17 cellular contexts compared by ENCODE assay signal in genomic region chr10:19046709-19047108, GRCh38. TPM values are rescaled to one million over a fixed set of nuclear protein-coding genes. Genes with fewer than 3 reads are reported as not detected.
DNase-seq lines count a peak whose midpoint lies in the region; ATAC-seq, FAIRE-seq and TF ChIP-seq lines count a peak whose summit lies in the region.
"Had no signal": no experiment of that assay in that cellular context is flagged by ENCODE, and none has a peak within 500 bp of the region (broad histone marks: within the 10 kb centered on the region; RNA-seq: fewer than 3 reads in every experiment).

No MANE protein-coding gene starts in this region.

- H3K9ac ChIP-seq in H1 (replicated peaks in 1 of 4; ENCODE audit: extremely low read depth in 1 of 4, low read depth in 3 of 4, low read length in 3 of 4) (no peak overlapping the region), colonic mucosa (ENCODE audit: low read depth in 2 of 2, low read length in 2 of 2) (no peak overlapping the region)
- H3K9ac ChIP-seq: BLaER1 treated with 17β-estradiol and CSF1 and Interleukin-3, amounts not matched to agents 10 nM and 100 nM had no signal

- H3K23me2 ChIP-seq in H1 (ENCODE audit: low read depth, low read length): no peaks in the 10 kb centered on the region; the same call in 1 of the 2 replicates

- H3K4me3 ChIP-seq in GM23338: no peak overlapping the region
- no peak overlapping the region for H3K4me3 ChIP-seq in H1 (ENCODE audit: extremely low read depth in 1 of 4, insufficient read depth in 2 of 4, low read depth in 3 of 4, low read length in 4 of 4)
- peak overlapping the region in 1 of 2 donors; percentile 52 for H3K4me3 ChIP-seq in muscle layer of duodenum (ENCODE audit: low read depth in 1 of 2, low read length in 2 of 2)
- H3K4me3 ChIP-seq in colonic mucosa: no peak overlapping the region
- H3K4me3 ChIP-seq: BLaER1 treated with 17β-estradiol and CSF1 and Interleukin-3, amounts not matched to agents 10 nM and 100 nM had no signal

- H3K4me3 Mint-ChIP-seq in GM23338: no peak overlapping the region
- H3K4me3 Mint-ChIP-seq: CD4-positive, CD25-positive, alpha-beta regulatory T cell had no signal

- H3K27ac ChIP-seq in GM23338 (ENCODE audit: low read depth) (no peak overlapping the region), H1 (ENCODE audit: low read depth, low read length) (no peak overlapping the region), muscle layer of duodenum (ENCODE audit: low read length) (peak overlapping the region; percentile 46), colonic mucosa (no peak overlapping the region)
- H3K27ac ChIP-seq: BLaER1 treated with 17β-estradiol and CSF1 and Interleukin-3, amounts not matched to agents 10 nM and 100 nM had no signal

- H2AK5ac ChIP-seq in H1 (ENCODE audit: low read depth, low read length): no peak overlapping the region

- no peak for FAIRE-seq in H1 (lab: Jason Lieb, UNC)
- FAIRE-seq: GM12892 had no signal

- H4K5ac ChIP-seq in H1 (ENCODE audit: insufficient read length, low read depth, low read length): no peak overlapping the region

- no peak overlapping the region for H3K56ac ChIP-seq in H1 (replicated peaks; ENCODE audit: insufficient read length, low read depth, low read length)

- H3K27me3 ChIP-seq in GM23338 (ENCODE audit: insufficient read depth): no peaks in the 10 kb centered on the region
- no peaks in the 10 kb centered on the region for H3K27me3 ChIP-seq in H1 (replicated peaks in 1 of 4; ENCODE audit: control insufficient read depth in 3 of 4, extremely low read depth in 1 of 4, insufficient read depth in 3 of 4, low read length in 3 of 4)
- no peaks in the 10 kb centered on the region for H3K27me3 ChIP-seq in muscle layer of duodenum (ENCODE audit: low read depth, low read length)
- no peaks in the 10 kb centered on the region for H3K27me3 ChIP-seq in colonic mucosa
- H3K27me3 ChIP-seq: BLaER1 treated with 17β-estradiol and CSF1 and Interleukin-3, amounts not matched to agents 10 nM and 100 nM had no signal

- TF ChIP-seq POLR2A in H1 (IDR thresholded peaks at IDR 0.05; ENCODE audit: control extremely low read depth in 1 of 2, low read depth in 2 of 2, low read length in 2 of 2): no peak

- CTCF ChIA-PET in H1 (lab: Charles Lee; ENCODE audit: partially characterized antibody): no interaction called here

- H3K18ac ChIP-seq in H1 (ENCODE audit: extremely low read depth, low read length): no peak overlapping the region

- H3K4me2 ChIP-seq in GM23338: no peak overlapping the region
- H3K4me2 ChIP-seq in H1 (ENCODE audit: insufficient read depth in 1 of 2, low read depth in 2 of 2, low read length in 2 of 2): no peak overlapping the region
- H3K4me2 ChIP-seq: BLaER1 treated with 17β-estradiol and CSF1 and Interleukin-3, amounts not matched to agents 10 nM and 100 nM had no signal

- POLR2A ChIA-PET in H1 (lab: Charles Lee; ENCODE audit: partially characterized antibody): no interaction called here

- no peak overlapping the region for H4K91ac ChIP-seq in H1 (replicated peaks; ENCODE audit: insufficient read length, low read length)

- intact Hi-C loops in colonic mucosa (cut with DNase I): no loop called here

- TF ChIP-seq CTCF in GM23338 (conservative IDR thresholded peaks at IDR 0.05; ENCODE audit: low read depth in 2 of 2) (no peak), H1 (IDR thresholded peaks at IDR 0.05; ENCODE audit: control extremely low read depth in 1 of 3, insufficient read depth in 1 of 3, low read depth in 1 of 3, low read length in 3 of 3) (no peak), colonic mucosa (IDR thresholded peaks at IDR 0.05) (no peak)

- H3K27ac Mint-ChIP-seq in GM23338: no peak overlapping the region; the same call in 1 of the 2 replicates
- H3K27ac Mint-ChIP-seq: CD4-positive, CD25-positive, alpha-beta regulatory T cell had no signal

- no peak for TF ChIP-seq RAD21 in H1 (IDR thresholded peaks at IDR 0.05 in 1 of 2, conservative IDR thresholded peaks at IDR 0.05 in 1 of 2; ENCODE audit: low read depth in 2 of 2, low read length in 2 of 2)

- H3K79me2 ChIP-seq in GM23338 (replicated peaks; ENCODE audit: insufficient read depth) (no peaks in the 10 kb centered on the region), H1 (ENCODE audit: control insufficient read depth in 1 of 2, insufficient read depth in 2 of 2, low read length in 2 of 2) (no peaks in the 10 kb centered on the region)

- no peak overlapping the region for H2BK5ac ChIP-seq in H1 (ENCODE audit: low read depth, low read length)

- no peaks in the 10 kb centered on the region for H3K9me2 ChIP-seq in GM23338 (ENCODE audit: insufficient read depth)

- H3K9me3 ChIP-seq in H1 (ENCODE audit: insufficient read depth in 2 of 2, low read depth in 1 of 2, low read length in 1 of 2) (no peaks in the 10 kb centered on the region), muscle layer of duodenum (ENCODE audit: control insufficient read depth in 1 of 2, low read length in 2 of 2) (no peaks in the 10 kb centered on the region), colonic mucosa (no peaks in the 10 kb centered on the region)
- H3K9me3 ChIP-seq: BLaER1 treated with 17β-estradiol and CSF1 and Interleukin-3, amounts not matched to agents 10 nM and 100 nM had no signal

- 89% methylated on average over 1 of the region's 1 CpG; no CpG with 5 or more reads in 1 of the 2 experiments for WGBS in H1 (ENCODE audit: extremely low coverage in 1 of 2, insufficient coverage in 1 of 2, insufficient read length in 1 of 2, insufficient replicate concordance in 2 of 2, low coverage in 1 of 2, low lambda C conversion rate in 2 of 2, missing lambda C conversion rate in 1 of 2), 2 experiments

- no peaks in the 10 kb centered on the region for H3K27me3 Mint-ChIP-seq in GM23338 (ENCODE audit: insufficient read depth, low read depth, poor library complexity)
- H3K27me3 Mint-ChIP-seq: CD4-positive, CD25-positive, alpha-beta regulatory T cell had no signal

- no peak overlapping the region for H2BK20ac ChIP-seq in H1 (ENCODE audit: low read length)

- no peak overlapping the region for H2BK120ac ChIP-seq in H1 (replicated peaks; ENCODE audit: low read depth, low read length)

- H4K20me1 ChIP-seq in GM23338 (replicated peaks; ENCODE audit: insufficient read depth): no peaks in the 10 kb centered on the region
- no peaks in the 10 kb centered on the region for H4K20me1 ChIP-seq in H1 (replicated peaks in 1 of 2; ENCODE audit: control insufficient read depth in 1 of 2, insufficient read depth in 2 of 2, low read length in 2 of 2)
- H4K20me1 ChIP-seq: BLaER1 treated with 17β-estradiol and CSF1 and Interleukin-3, amounts not matched to agents 10 nM and 100 nM had no signal

- no peak overlapping the region for H3K23ac ChIP-seq in H1 (ENCODE audit: insufficient read length)

- ATAC-seq in GM23338 (no peak), HG02970 (IDR thresholded peaks at IDR 0.05; ENCODE audit: low FRiP score, unreplicated experiment) (no peak)
- ATAC-seq: HCT116 had no signal

- no peak for TF ChIP-seq EP300 in H1 (IDR thresholded peaks at IDR 0.05; ENCODE audit: borderline replicate concordance in 1 of 2, low read depth in 2 of 2, low read length in 2 of 2)

- H2AFZ ChIP-seq in GM23338 (peak overlapping the region; percentile 41; the same call in 1 of the 2 replicates), H1 (ENCODE audit: low read length) (peak overlapping the region; percentile 26; the same call in 1 of the 2 replicates)

- H3K9me3 Mint-ChIP-seq in GM23338: no peaks in the 10 kb centered on the region

- no peak overlapping the region for H4K8ac ChIP-seq in H1 (ENCODE audit: extremely low read depth, insufficient read depth, low read length)

- H2BK12ac ChIP-seq in H1 (ENCODE audit: low read depth, low read length): no peak overlapping the region

- no peak for DNase-seq in GM23338 (ENCODE audit: low spot score)
- no peak for DNase-seq in H1 (ENCODE audit: low read depth in 1 of 2, low spot score in 2 of 2)
- no peak for DNase-seq in NCI-H510A treated with DMSO at 0.1 percent for 48 hours (lab: John Stamatoyannopoulos, UW)
- DNase-seq in DMS153 treated with DMSO at 0.1 percent for 48 hours (lab: John Stamatoyannopoulos, UW; ENCODE audit: unreplicated experiment): no peak
- DNase-seq in colonic mucosa: no peak
- DNase-seq: ACHN; CD4-positive, CD25-positive, alpha-beta regulatory T cell; DMS79 treated with DMSO at 0.1 percent for 48 hours; EL; GDM1 had no signal

- no peaks in the 10 kb centered on the region for H3F3A ChIP-seq in GM23338 (replicated peaks; ENCODE audit: low read depth)

- H3K36me3 Mint-ChIP-seq in GM23338 (ENCODE audit: low read depth): no peaks in the 10 kb centered on the region
- H3K36me3 Mint-ChIP-seq: CD4-positive, CD25-positive, alpha-beta regulatory T cell had no signal

- no peaks in the 10 kb centered on the region for H3K79me1 ChIP-seq in H1 (ENCODE audit: low read depth, low read length)

- H2BK15ac ChIP-seq in H1 (ENCODE audit: low read length): no peak overlapping the region

- no peaks in the 10 kb centered on the region; the same call in 2 of the 3 replicates for H3K4me1 Mint-ChIP-seq in GM23338
- H3K4me1 Mint-ChIP-seq: CD4-positive, CD25-positive, alpha-beta regulatory T cell had no signal

- no peak overlapping the region for H3K4ac ChIP-seq in H1 (replicated peaks; ENCODE audit: insufficient read length, low read depth, low read length)

- H3K14ac ChIP-seq in H1 (ENCODE audit: insufficient read length): no peak overlapping the region

- H3K4me1 ChIP-seq in GM23338 (ENCODE audit: insufficient read depth) (no peaks in the 10 kb centered on the region), H1 (replicated peaks in 1 of 4; ENCODE audit: control insufficient read depth in 3 of 4, insufficient read depth in 4 of 4, low read length in 3 of 4) (no peaks in the 10 kb centered on the region), muscle layer of duodenum (ENCODE audit: control insufficient read depth in 1 of 2, insufficient read depth in 2 of 2, low read length in 2 of 2) (no peaks in the 10 kb centered on the region), colonic mucosa (no peaks in the 10 kb centered on the region)

- H3K36me3 ChIP-seq in GM23338 (ENCODE audit: insufficient read depth): no peaks in the 10 kb centered on the region
- H3K36me3 ChIP-seq in H1 (ENCODE audit: control insufficient read depth in 2 of 4, insufficient read depth in 4 of 4, low read length in 3 of 4): no peaks in the 10 kb centered on the region
- no peaks in the 10 kb centered on the region for H3K36me3 ChIP-seq in muscle layer of duodenum (ENCODE audit: control insufficient read depth in 1 of 2, insufficient read depth in 2 of 2, low read length in 2 of 2)
- no peaks in the 10 kb centered on the region for H3K36me3 ChIP-seq in colonic mucosa
- H3K36me3 ChIP-seq: BLaER1 treated with 17β-estradiol and CSF1 and Interleukin-3, amounts not matched to agents 10 nM and 100 nM had no signal

RNA-seq across cellular contexts. Expression of gene MALRD1, which starts 1.9 kb away (rescaled TPM):
- total RNA-seq in GM23338 (2014; rRNA removed; shearing (Covaris generic)): 0.42 and 1.1 TPM in 2 replicates
- polyA plus RNA-seq in GM23338 (2016; fragmentation: Nextera tagmentation; extraction: Ambion mirVana): 1.3 and 1.9 TPM in 2 replicates
- total RNA-seq in H1 (2021; fragmentation: NEBNext Ultra II Directional; extraction: Animal tissue kit (Norgen Biotek cat#: 25700)): 0.32 and 0.92 TPM in 2 replicates
- polyA plus RNA-seq in H1 (2011; rRNA removed): 0.28 and 0.35 TPM in 2 replicates
- polyA plus RNA-seq in H1 (2011; cell fraction: cytosol; rRNA removed): 0.30 TPM
- 0.47 TPM for polyA plus RNA-seq in H1 (2011; cell fraction: nucleus; rRNA removed)
- 0.29 TPM in 3 of 4 replicates, not detected in the other for polyA plus RNA-seq in H1 (2012, experiment 1 of 2)
- not detected for polyA plus RNA-seq in H1 (2012, experiment 2 of 2)
- polyA plus RNA-seq in H1 (2013, experiment 1 of 2): 0.14 TPM
- polyA plus RNA-seq in H1 (2013, experiment 2 of 2): 0.44 TPM
- polyA minus RNA-seq in H1 (2011; rRNA and poly(A)+ RNA removed): 2.3 and 3.0 TPM in 2 replicates
- polyA minus RNA-seq in H1 (2011; cell fraction: cytosol; rRNA and poly(A)+ RNA removed): 1.2 TPM
- 7.0 TPM for polyA minus RNA-seq in H1 (2011; cell fraction: nucleus; rRNA and poly(A)+ RNA removed)
- under 1 TPM; 0.27 to 0.40 TPM for total RNA-seq in colonic mucosa
- total RNA-seq: A172; CD4-positive, CD25-positive, alpha-beta regulatory T cell; H4 had no signal
- polyA plus RNA-seq: CD4-positive, CD25-positive, alpha-beta regulatory T cell had no signal
